In genomic region chr11:9739108-9739507, GRCh38 we compare ENCODE assay signal across 9 cellular contexts.
A peak's percentile ranks its signal among the peaks of the same experiment; 100 is the strongest.
DNase-seq lines count a peak whose midpoint lies in the region; ATAC-seq and TF ChIP-seq lines count a peak whose summit lies in the region.
"Had no signal": no experiment of that assay in that cellular context is flagged by ENCODE, and none has a peak within 500 bp of the region (broad histone marks: within the 10 kb centered on the region; RNA-seq: fewer than 3 reads in every experiment).

No MANE protein-coding gene starts in this region.

- H3K27me3 ChIP-seq in thyroid gland = no peaks in the 10 kb centered on the region
- H3K27me3 ChIP-seq in neuronal stem cell (ENCODE audit: control insufficient read depth in 3 of 3, insufficient read depth in 3 of 3, low read depth in 1 of 3, low read length in 3 of 3) = no peaks in the 10 kb centered on the region
- H3K27me3 ChIP-seq: SJSA1 had no signal

- H3K9me3 Mint-ChIP-seq in activated T-cell treated with anti-CD3 and anti-CD28 coated beads, Interleukin-2, amount 50 U/mL, for 72 hours = peaks cover 5 to 7% of the 10 kb centered on the region in 2 donors

- ATAC-seq in activated T-cell treated with anti-CD3 and anti-CD28 coated beads, Interleukin-2, amount 50 U/mL, for 72 hours (replicated peaks in 1 of 2) = no peak
- ATAC-seq in HG02981 (IDR thresholded peaks at IDR 0.05; ENCODE audit: unreplicated experiment) = peak; percentile 59

- H3K4me2 ChIP-seq in neuronal stem cell (ENCODE audit: insufficient read depth, low read length, poor library complexity, severe bottlenecking) = no peak overlapping the region

- no peak overlapping the region for H3K4me3 Mint-ChIP-seq in activated T-cell treated with anti-CD3 and anti-CD28 coated beads, Interleukin-2, amount 50 U/mL, for 72 hours

- H2AFZ ChIP-seq in neuronal stem cell (ENCODE audit: low read length) = no peak overlapping the region

- no peak overlapping the region for H2BK12ac ChIP-seq in neuronal stem cell (ENCODE audit: low read length)

- H3K4me3 ChIP-seq in thyroid gland (replicated peaks in 1 of 3) = no peak overlapping the region
- H3K4me3 ChIP-seq in neuronal stem cell (ENCODE audit: low read length in 2 of 2) = no peak overlapping the region
- H3K4me3 ChIP-seq: SJSA1 had no signal

- H3K27ac Mint-ChIP-seq in activated T-cell treated with anti-CD3 and anti-CD28 coated beads, Interleukin-2, amount 50 U/mL, for 72 hours = peak overlapping the region; percentile 42

- 86 to 100% methylated on average over 1 of the region's 1 CpG for WGBS in thyroid gland, 2 donors
- no CpG with 5 or more reads among the region's 1 CpG for WGBS in neuronal stem cell (ENCODE audit: extremely low coverage in 2 of 2, insufficient read length in 2 of 2, insufficient replicate concordance in 1 of 2), 2 donors

- DNase-seq in activated T-cell treated with anti-CD3 and anti-CD28 coated beads, Interleukin-2, amount 50 U/mL, for 72 hours = no peak
- DNase-seq in activated T-cell treated with anti-CD3 and anti-CD28 coated beads, Interleukin-2, amount 50 U/mL, for 1 hour = no peak
- DNase-seq in thyroid gland = no peak
- DNase-seq in neuronal stem cell (ENCODE audit: low spot score) = no peak
- no peak for DNase-seq in nucleus accumbens (lab: John Stamatoyannopoulos, UW)
- DNase-seq in SHP77 treated with DMSO at 0.1 percent for 48 hours (lab: John Stamatoyannopoulos, UW) = no peak

- intact Hi-C loops in thyroid gland (cut with DNase I) = no loop called here

- no peak for TF ChIP-seq POLR2A in thyroid gland (IDR thresholded peaks at IDR 0.05)

- H3K27ac ChIP-seq in VCaP = peak overlapping the region; percentile 66; the same call in 1 of the 2 replicates
- peak overlapping the region in 2 of 3 donors; percentile 91 to 97 for H3K27ac ChIP-seq in thyroid gland
- H3K27ac ChIP-seq in neuronal stem cell (replicated peaks; ENCODE audit: low read length) = no peak overlapping the region
- H3K27ac ChIP-seq: SJSA1 had no signal

- no peaks in the 10 kb centered on the region for H3K9me3 ChIP-seq in thyroid gland
- peaks cover 6 to 27% of the 10 kb centered on the region in 2 donors for H3K9me3 ChIP-seq in neuronal stem cell (replicated peaks in 1 of 2; ENCODE audit: control insufficient read depth in 2 of 2, insufficient read depth in 1 of 2, low read depth in 1 of 2, low read length in 2 of 2)
- H3K9me3 ChIP-seq: SJSA1 had no signal

- peaks cover 12 to 13% of the 10 kb centered on the region in 2 donors for H3K36me3 ChIP-seq in thyroid gland
- H3K36me3 ChIP-seq in neuronal stem cell (replicated peaks in 1 of 2; ENCODE audit: control insufficient read depth in 2 of 2, insufficient read depth in 2 of 2, low read length in 2 of 2) = peaks cover 23 to 58% of the 10 kb centered on the region in 2 donors

- no peak overlapping the region for H2BK15ac ChIP-seq in neuronal stem cell (ENCODE audit: low read length)

- H3K14ac ChIP-seq in neuronal stem cell (ENCODE audit: low read length) = no peak overlapping the region

- peaks cover 6 to 18% of the 10 kb centered on the region in 2 donors for H3K36me3 Mint-ChIP-seq in activated T-cell treated with anti-CD3 and anti-CD28 coated beads, Interleukin-2, amount 50 U/mL, for 72 hours (ENCODE audit: insufficient read depth in 2 of 2)

- no peaks in the 10 kb centered on the region for H3K27me3 Mint-ChIP-seq in activated T-cell treated with anti-CD3 and anti-CD28 coated beads, Interleukin-2, amount 50 U/mL, for 72 hours (ENCODE audit: low read depth)

- no peak overlapping the region for H4K8ac ChIP-seq in neuronal stem cell (ENCODE audit: low read depth, low read length)

- H3K79me1 ChIP-seq in neuronal stem cell (ENCODE audit: low read depth, low read length) = no peaks in the 10 kb centered on the region

- H2BK5ac ChIP-seq in neuronal stem cell (ENCODE audit: low read length) = no peak overlapping the region

- no peak overlapping the region for H3K4ac ChIP-seq in neuronal stem cell (ENCODE audit: low read length)

- peaks cover 29 to 32% of the 10 kb centered on the region in 2 donors for H3K4me1 ChIP-seq in thyroid gland
- no peaks in the 10 kb centered on the region for H3K4me1 ChIP-seq in neuronal stem cell (ENCODE audit: control insufficient read depth in 2 of 2, insufficient read depth in 1 of 2, low read depth in 1 of 2, low read length in 2 of 2)
- H3K4me1 ChIP-seq: SJSA1 had no signal

- no peak overlapping the region for H2BK120ac ChIP-seq in neuronal stem cell (ENCODE audit: low read depth, low read length)

- H3K18ac ChIP-seq in neuronal stem cell (ENCODE audit: low read length) = no peak overlapping the region

- TF ChIP-seq CTCF in VCaP (conservative IDR thresholded peaks at IDR 0.05) (no peak), thyroid gland (IDR thresholded peaks at IDR 0.05) (no peak)

- H2AK5ac ChIP-seq in neuronal stem cell (ENCODE audit: low read depth, low read length) = no peak overlapping the region

- no peak overlapping the region for H3K9ac ChIP-seq in neuronal stem cell (ENCODE audit: low read depth, low read length, poor library complexity)

- H4K91ac ChIP-seq in neuronal stem cell (ENCODE audit: low read depth, low read length, poor library complexity) = no peak overlapping the region

- no peaks in the 10 kb centered on the region for H3K4me1 Mint-ChIP-seq in activated T-cell treated with anti-CD3 and anti-CD28 coated beads, Interleukin-2, amount 50 U/mL, for 72 hours (ENCODE audit: low read depth)

- H3K23ac ChIP-seq in neuronal stem cell (ENCODE audit: low read depth, low read length, poor library complexity) = no peak overlapping the region
